13 cellular contexts compared by ENCODE assay signal in genomic region chr2:203683421-203683820, GRCh38. TPM values are rescaled to one million over a fixed set of nuclear protein-coding genes. Genes with fewer than 3 reads are reported as not detected.
A peak's percentile ranks its signal among the peaks of the same experiment; 100 is the strongest.
DNase-seq lines count a peak whose midpoint lies in the region; ATAC-seq and TF ChIP-seq lines count a peak whose summit lies in the region.
"Had no signal": no experiment of that assay in that cellular context is flagged by ENCODE, and none has a peak within 500 bp of the region (broad histone marks: within the 10 kb centered on the region; RNA-seq: fewer than 3 reads in every experiment).

No MANE protein-coding gene starts in this region.

- in situ Hi-C loops in gastrocnemius medialis (cut with MboI; ENCODE audit: low sequenced_read_pairs in 4 of 4) = no loop called here

- intact Hi-C loops in cardiac septum (cut with DNase I) = loop anchor here (10.0 kb wide), 2 partner anchors 101 to 221 kb away; no protein-coding TSS in a partner anchor
- intact Hi-C loops in gastrocnemius medialis (cut with DNase I; ENCODE audit: low total_unique reads) = loop anchor here (5.0 kb wide), 2 partner anchors 44 to 59 kb away; no protein-coding TSS in a partner anchor

- H3K79me2 ChIP-seq in hepatocyte = no peaks in the 10 kb centered on the region

- no peaks in the 10 kb centered on the region for H3K9me3 ChIP-seq in right atrium auricular region
- H3K9me3 ChIP-seq in hepatocyte (ENCODE audit: low read depth) = no peaks in the 10 kb centered on the region
- no peaks in the 10 kb centered on the region for H3K9me3 ChIP-seq in gastrocnemius medialis

- no peaks in the 10 kb centered on the region for H3K9me2 ChIP-seq in hepatocyte (replicated peaks; ENCODE audit: insufficient read depth)

- no peak overlapping the region for H3K4me2 ChIP-seq in hepatocyte

- 93% methylated on average over 4 of the region's 4 CpGs for WGBS in hepatocyte (ENCODE audit: low lambda C conversion rate, missing lambda C conversion rate)

- DNase-seq in right atrium auricular region (ENCODE audit: low spot score) (no peak), cardiac septum (ENCODE audit: low spot score) (no peak), hepatocyte (ENCODE audit: low spot score) (no peak), gastrocnemius medialis (no peak), NCI-H128 (lab: John Stamatoyannopoulos, UW; ENCODE audit: unreplicated experiment) (no peak), NCI-H146 treated with DMSO at 0.1 percent for 48 hours (lab: John Stamatoyannopoulos, UW; ENCODE audit: unreplicated experiment) (no peak), NCI-H1417 treated with DMSO at 0.1 percent for 48 hours (lab: John Stamatoyannopoulos, UW) (no peak)
- DNase-seq in stimulated activated CD4-positive, alpha-beta T cell treated with anti-CD3 and anti-CD28 coated beads, Interleukin-2, amount 100 ng/mL, for 24 hours = no peak
- DNase-seq: activated T-cell treated with anti-CD3 and anti-CD28 coated beads for 4 hours, erythroblast, GDM1, NCI-H2081, SHP77 had no signal

- H4K20me1 ChIP-seq in hepatocyte (ENCODE audit: insufficient read depth, poor library complexity, severe bottlenecking) = no peaks in the 10 kb centered on the region

- H3K4me1 ChIP-seq in right atrium auricular region (peaks cover 0 to 70% of the 10 kb centered on the region in 2 donors), hepatocyte (ENCODE audit: insufficient read depth) (no peaks in the 10 kb centered on the region), gastrocnemius medialis (peaks cover 52 to 64% of the 10 kb centered on the region in 2 donors)

- no peaks in the 10 kb centered on the region for H3K27me3 ChIP-seq in right atrium auricular region
- no peaks in the 10 kb centered on the region for H3K27me3 ChIP-seq in hepatocyte
- H3K27me3 ChIP-seq in gastrocnemius medialis = no peaks in the 10 kb centered on the region

- no peak for ATAC-seq in gastrocnemius medialis

- H3K4me3 ChIP-seq in right atrium auricular region = no peak overlapping the region
- H3K4me3 ChIP-seq in hepatocyte = no peak overlapping the region
- H3K4me3 ChIP-seq in gastrocnemius medialis = no peak overlapping the region

- H3K36me3 ChIP-seq in right atrium auricular region (no peaks in the 10 kb centered on the region), hepatocyte (replicated peaks; ENCODE audit: insufficient read depth, low read depth) (no peaks in the 10 kb centered on the region), gastrocnemius medialis (no peaks in the 10 kb centered on the region)

- no peak overlapping the region for H2AFZ ChIP-seq in hepatocyte

- H3K27ac ChIP-seq in right atrium auricular region (peak overlapping the region; percentile 79 to 91), hepatocyte (peak overlapping the region; percentile 38), gastrocnemius medialis (peak overlapping the region; percentile 71 to 79 (median 76))

- no peak for TF ChIP-seq CTCF in right atrium auricular region (IDR thresholded peaks at IDR 0.05)
- TF ChIP-seq CTCF in hepatocyte (IDR thresholded peaks at IDR 0.05; ENCODE audit: poor library complexity) = no peak
- TF ChIP-seq CTCF in gastrocnemius medialis (IDR thresholded peaks at IDR 0.05 in 4 of 5, conservative IDR thresholded peaks at IDR 0.05 in 1 of 5) = no peak

- TF ChIP-seq POLR2A in gastrocnemius medialis (IDR thresholded peaks at IDR 0.05) = no peak

RNA-seq across cellular contexts. Expression of gene CD28, which starts 23.0 kb away (rescaled TPM):
- total RNA-seq in right atrium auricular region (1 to 10 TPM in 1 of 2 donors, under 1 TPM in 1; 0.55 to 1.6 TPM), cardiac septum (1.3 TPM), hepatocyte (not detected in 2 replicates), gastrocnemius medialis (under 1 TPM in 3 of 4 donors, not detected in 1; 0.07 to 0.31 (median 0.09) TPM)
- polyA plus RNA-seq in hepatocyte = not detected in 2 replicates
